In genomic region chr2:62478093-62478580, GRCh38 we compare ENCODE assay signal across 10 cellular contexts. TPM values are rescaled to one million over a fixed set of nuclear protein-coding genes. Genes with fewer than 3 reads are reported as not detected.
DNase-seq lines count a peak whose midpoint lies in the region; FAIRE-seq and TF ChIP-seq lines count a peak whose summit lies in the region.
"Had no signal": no experiment of that assay in that cellular context is flagged by ENCODE, and none has a peak within 500 bp of the region (broad histone marks: within the 10 kb centered on the region; RNA-seq: fewer than 3 reads in every experiment).

No MANE protein-coding gene starts in this region.

- no peaks in the 10 kb centered on the region for H4K20me1 ChIP-seq in keratinocyte (ENCODE audit: control insufficient read depth, extremely low read depth, insufficient read depth, low read length)

- H3K27ac ChIP-seq in keratinocyte (ENCODE audit: control insufficient read depth, insufficient read depth, low read length) (no peak overlapping the region), small intestine (ENCODE audit: low read depth in 1 of 2, low read length in 1 of 2) (peak overlapping the region in 1 of 2 donors; percentile 27)

- no peaks in the 10 kb centered on the region for H3K36me3 ChIP-seq in keratinocyte (ENCODE audit: control insufficient read depth in 2 of 2, extremely low read depth in 1 of 2, insufficient read depth in 2 of 2, low read length in 2 of 2)
- H3K36me3 ChIP-seq in small intestine (ENCODE audit: control insufficient read depth in 2 of 2, insufficient read depth in 2 of 2, low read length in 2 of 2): no peaks in the 10 kb centered on the region
- no peaks in the 10 kb centered on the region for H3K36me3 ChIP-seq in HAP-1 (replicated peaks)
- H3K36me3 ChIP-seq: MG63 had no signal

- no peaks in the 10 kb centered on the region for H3K27me3 ChIP-seq in keratinocyte (ENCODE audit: control insufficient read depth, extremely low read depth, insufficient read depth, low read length)
- no peaks in the 10 kb centered on the region for H3K27me3 ChIP-seq in small intestine (ENCODE audit: control insufficient read depth in 2 of 2, insufficient read depth in 2 of 2, low read length in 2 of 2)
- no peaks in the 10 kb centered on the region; the same call in 1 of the 2 replicates for H3K27me3 ChIP-seq in HAP-1 (ENCODE audit: low read depth)
- H3K27me3 ChIP-seq: MG63 had no signal

- H3K9me1 ChIP-seq in keratinocyte (ENCODE audit: control insufficient read depth, extremely low read depth, insufficient read depth, low read length): no peaks in the 10 kb centered on the region

- peak overlapping the region; percentile 3 for H3K4me2 ChIP-seq in keratinocyte (ENCODE audit: control insufficient read depth, extremely low read depth, insufficient read depth, low read depth, low read length)

- no peak overlapping the region for H3K9ac ChIP-seq in keratinocyte (ENCODE audit: control insufficient read depth, extremely low read depth, insufficient read depth, low read length)

- H3K79me2 ChIP-seq in keratinocyte (ENCODE audit: control insufficient read depth, insufficient read depth, low read length): no peaks in the 10 kb centered on the region

- FAIRE-seq in keratinocyte (lab: Jason Lieb, UNC) (peak; percentile 87), small intestine (lab: Jason Lieb, UNC) (no peak)

- peak; percentile 7 for DNase-seq in KG1 (lab: John Stamatoyannopoulos, UW)
- DNase-seq in amniotic epithelial cell (ENCODE audit: low read depth): peak; percentile 23
- no peak for DNase-seq in keratinocyte (ENCODE audit: low read depth, low spot score)
- DNase-seq in small intestine: peak; percentile 58
- DNase-seq in HAP-1 (ENCODE audit: low spot score in 2 of 2): no peak
- DNase-seq in NCI-H146 treated with DMSO at 0.1 percent for 48 hours (lab: John Stamatoyannopoulos, UW; ENCODE audit: unreplicated experiment): no peak
- DNase-seq in kidney glomerular epithelial cell (lab: John Stamatoyannopoulos, UW): no peak
- no peak for DNase-seq in NCI-H748 treated with DMSO at 0.1 percent for 48 hours (lab: John Stamatoyannopoulos, UW)
- DNase-seq: activated CD4-positive, alpha-beta T cell treated with anti-CD3 and anti-CD28 coated beads for 1 hour; MG63 had no signal

- peak overlapping the region; percentile 94 for H2AFZ ChIP-seq in keratinocyte (ENCODE audit: control insufficient read depth, low read length)

- dilution Hi-C loops in keratinocyte (cut with MboI; ENCODE audit: extremely low pct_ligation_motif_present, low sequenced_read_pairs): no loop called here

- in situ Hi-C loops in HAP-1 (cut with MboI; ENCODE audit: low sequenced_read_pairs): no loop called here

- TF ChIP-seq CTCF in keratinocyte (optimal IDR thresholded peaks at IDR 0.05 in 1 of 3, IDR thresholded peaks at IDR 0.05 in 1 of 3, conservative IDR thresholded peaks at IDR 0.05 in 1 of 3; ENCODE audit: extremely low read depth in 1 of 3, insufficient read depth in 2 of 3, low read length in 3 of 3): no peak

- H3K4me1 ChIP-seq in keratinocyte (ENCODE audit: control insufficient read depth, extremely low read depth, insufficient read depth, low read length) (peaks cover 21% of the 10 kb centered on the region), small intestine (ENCODE audit: control insufficient read depth in 2 of 2, insufficient read depth in 1 of 2, low read depth in 1 of 2, low read length in 1 of 2) (no peaks in the 10 kb centered on the region), HAP-1 (peaks cover 5% of the 10 kb centered on the region)

- no peak overlapping the region for H3K4me3 ChIP-seq in keratinocyte (ENCODE audit: control insufficient read depth in 2 of 3, extremely low read depth in 1 of 3, insufficient read depth in 2 of 3, low read depth in 1 of 3, low read length in 3 of 3)
- H3K4me3 ChIP-seq in small intestine (ENCODE audit: low read depth in 1 of 2, low read length in 2 of 2): no peak overlapping the region
- H3K4me3 ChIP-seq in HAP-1: no peak overlapping the region
- H3K4me3 ChIP-seq: MG63 had no signal

- H3K9me3 ChIP-seq in keratinocyte (ENCODE audit: control insufficient read depth, low read depth, low read length) (no peaks in the 10 kb centered on the region), small intestine (ENCODE audit: control insufficient read depth, low read depth) (no peaks in the 10 kb centered on the region), HAP-1 (no peaks in the 10 kb centered on the region)
- H3K9me3 ChIP-seq: MG63 had no signal

- WGBS in small intestine, 3 donors: 24 to 35% (median 28%) methylated on average over 3 of the region's 3 CpGs

RNA-seq across cellular contexts. Expression of gene TMEM17, which starts 27.9 kb away (rescaled TPM):
- polyA plus RNA-seq in keratinocyte (3.3 to 5.1 TPM (median 4.1 TPM) in 3 replicates), small intestine (1 to 10 TPM in 1 of 3 donors, not detected in 2; 1.2 TPM)
- 0.97 TPM for polyA plus RNA-seq in keratinocyte (2011; ENCODE audit: low read depth)
- 2.5 and 4.3 TPM in 2 replicates for polyA plus RNA-seq in keratinocyte (2011; cell fraction: cytosol; rRNA removed)
- 4.3 and 5.8 TPM in 2 replicates for polyA plus RNA-seq in keratinocyte (2011; cell fraction: nucleus; rRNA removed)
- 0.83 and 3.3 TPM in 2 replicates for polyA plus RNA-seq in keratinocyte (2012; ENCODE audit: low replicate concordance)
- 0.96 to 1.3 TPM in 2 of 3 replicates, not detected in the other for polyA minus RNA-seq in keratinocyte
- not detected for polyA minus RNA-seq in keratinocyte (2011; cell fraction: cytosol; rRNA and poly(A)+ RNA removed)
- polyA minus RNA-seq in keratinocyte (2011; cell fraction: nucleus; rRNA and poly(A)+ RNA removed): 1.3 and 1.6 TPM in 2 replicates

Comparison
In these comparisons a context has a peak if more than half of its experiments do, and no peak if none do; other contexts are left out.
1. DNase-seq: peak in KG1 (single experiment), amniotic epithelial cell (single experiment) and small intestine (single experiment); none in keratinocyte (single experiment), HAP-1 (0 of 2), NCI-H146 treated with DMSO at 0.1 percent for 48 hours (single experiment), kidney glomerular epithelial cell (single experiment) and NCI-H748 treated with DMSO at 0.1 percent for 48 hours (single experiment).